ENCODE assay signal across 9 cellular contexts in genomic region chr4:163548481-163549243, GRCh38. TPM values are rescaled to one million over a fixed set of nuclear protein-coding genes. Genes with fewer than 3 reads are reported as not detected.
DNase-seq lines count a peak whose midpoint lies in the region; TF ChIP-seq lines count a peak whose summit lies in the region.
"Had no signal": no experiment of that assay in that cellular context is flagged by ENCODE, and none has a peak within 500 bp of the region (broad histone marks: within the 10 kb centered on the region; RNA-seq: fewer than 3 reads in every experiment).

No MANE protein-coding gene starts in this region.

- H3K27ac Mint-ChIP-seq in T-helper 2 cell treated with Interferon-gamma antibody and Interleukin-4, amounts not matched to agents 5 μg/mL and 100 μg/mL, for 36 hours: no peak overlapping the region
- no peak overlapping the region for H3K27ac Mint-ChIP-seq in osteocyte (ENCODE audit: unreplicated experiment)

- peak overlapping the region; percentile 0 for H3K4me3 Mint-ChIP-seq in T-helper 2 cell treated with Interferon-gamma antibody and Interleukin-4, amounts not matched to agents 5 μg/mL and 100 μg/mL, for 36 hours
- no peak overlapping the region for H3K4me3 Mint-ChIP-seq in osteocyte (ENCODE audit: unreplicated experiment)

- no peaks in the 10 kb centered on the region for H3K4me1 ChIP-seq in fibroblast of lung (ENCODE audit: control insufficient read depth, extremely low read depth, insufficient read depth, low read length)

- no peaks in the 10 kb centered on the region for H3K9me3 ChIP-seq in fibroblast of lung (ENCODE audit: control insufficient read depth, insufficient read depth, low read depth, low read length)
- H3K9me3 ChIP-seq: BLaER1 treated with 17β-estradiol and CSF1 and Interleukin-3, amounts not matched to agents 10 nM and 100 nM had no signal

- peak; percentile 52 for DNase-seq in DMS79 treated with DMSO at 0.1 percent for 48 hours (lab: John Stamatoyannopoulos, UW)
- DNase-seq in DMS79 (lab: John Stamatoyannopoulos, UW): no peak
- DNase-seq in H7: peak; percentile 46
- peak; percentile 34 for DNase-seq in NCI-H1417 treated with DMSO at 0.1 percent for 48 hours (lab: John Stamatoyannopoulos, UW)
- DNase-seq in T-helper 2 cell treated with Interferon-gamma antibody and Interleukin-4, amounts not matched to agents 5 μg/mL and 100 μg/mL, for 36 hours (ENCODE audit: low spot score): no peak
- peak; percentile 51 to 78 for DNase-seq in fibroblast of lung (ENCODE audit: low read depth in 2 of 2)
- no peak for DNase-seq in osteocyte (ENCODE audit: extremely low spot score, unreplicated experiment)
- DNase-seq in NK-92 treated with Interleukin-12 subunit alpha and Interleukin-12 subunit beta, amount 100 ng/mL, for 24 hours (lab: John Stamatoyannopoulos, UW): no peak

- no peak overlapping the region for H2AFZ ChIP-seq in fibroblast of lung (ENCODE audit: low read length)

- TF ChIP-seq CTCF in fibroblast of lung (conservative IDR thresholded peaks at IDR 0.05 in 1 of 2, IDR thresholded peaks at IDR 0.05 in 1 of 2; ENCODE audit: low read depth in 1 of 2, low read length in 2 of 2): peak; percentile 59 to 70
- TF ChIP-seq CTCF in osteocyte (IDR thresholded peaks at IDR 0.05): peak; percentile 79

- no peaks in the 10 kb centered on the region for H3K27me3 Mint-ChIP-seq in T-helper 2 cell treated with Interferon-gamma antibody and Interleukin-4, amounts not matched to agents 5 μg/mL and 100 μg/mL, for 36 hours (ENCODE audit: low read depth)
- H3K27me3 Mint-ChIP-seq in osteocyte (ENCODE audit: unreplicated experiment): peaks cover 8% of the 10 kb centered on the region

- no peak overlapping the region for H3K9ac ChIP-seq in fibroblast of lung (ENCODE audit: insufficient read depth, low read length)
- H3K9ac ChIP-seq: BLaER1 treated with 17β-estradiol and CSF1 and Interleukin-3, amounts not matched to agents 10 nM and 100 nM had no signal

- H3K4me3 ChIP-seq in H7 (ENCODE audit: insufficient read depth, low read depth, low read length) (no peak overlapping the region), fibroblast of lung (replicated peaks in 1 of 4; ENCODE audit: control extremely low read depth in 1 of 4, insufficient read depth in 1 of 4, low read depth in 3 of 4, low read length in 4 of 4) (no peak overlapping the region)
- H3K4me3 ChIP-seq: BLaER1 treated with 17β-estradiol and CSF1 and Interleukin-3, amounts not matched to agents 10 nM and 100 nM had no signal

- H3K36me3 ChIP-seq in H7 (replicated peaks; ENCODE audit: control insufficient read depth, insufficient read depth, low read length) (no peaks in the 10 kb centered on the region), fibroblast of lung (ENCODE audit: control insufficient read depth, insufficient read depth, low read length) (no peaks in the 10 kb centered on the region)

- no peak overlapping the region for H3K4me2 ChIP-seq in fibroblast of lung (ENCODE audit: extremely low read depth, insufficient read depth, low read length)
- H3K4me2 ChIP-seq: BLaER1 treated with 17β-estradiol and CSF1 and Interleukin-3, amounts not matched to agents 10 nM and 100 nM had no signal

- H3K36me3 Mint-ChIP-seq in T-helper 2 cell treated with Interferon-gamma antibody and Interleukin-4, amounts not matched to agents 5 μg/mL and 100 μg/mL, for 36 hours (ENCODE audit: low read depth): no peaks in the 10 kb centered on the region
- no peaks in the 10 kb centered on the region for H3K36me3 Mint-ChIP-seq in osteocyte (ENCODE audit: unreplicated experiment)

- H3K9me3 Mint-ChIP-seq in T-helper 2 cell treated with Interferon-gamma antibody and Interleukin-4, amounts not matched to agents 5 μg/mL and 100 μg/mL, for 36 hours: no peaks in the 10 kb centered on the region
- H3K9me3 Mint-ChIP-seq in osteocyte (ENCODE audit: unreplicated experiment): no peaks in the 10 kb centered on the region

- no peak overlapping the region for H3K27ac ChIP-seq in fibroblast of lung (ENCODE audit: insufficient read depth, low read length)
- H3K27ac ChIP-seq: BLaER1 treated with 17β-estradiol and CSF1 and Interleukin-3, amounts not matched to agents 10 nM and 100 nM had no signal

- H4K20me1 ChIP-seq in fibroblast of lung (ENCODE audit: control insufficient read depth, extremely low read depth, insufficient read depth, low read length): no peaks in the 10 kb centered on the region

- H3K27me3 ChIP-seq in H7 (ENCODE audit: control insufficient read depth, insufficient read depth, low read length) (no peaks in the 10 kb centered on the region), fibroblast of lung (ENCODE audit: control insufficient read depth, insufficient read depth, low read length) (no peaks in the 10 kb centered on the region)
- H3K27me3 ChIP-seq: BLaER1 treated with 17β-estradiol and CSF1 and Interleukin-3, amounts not matched to agents 10 nM and 100 nM had no signal

- peaks cover 8% of the 10 kb centered on the region for H3K4me1 Mint-ChIP-seq in T-helper 2 cell treated with Interferon-gamma antibody and Interleukin-4, amounts not matched to agents 5 μg/mL and 100 μg/mL, for 36 hours (ENCODE audit: low read depth)
- H3K4me1 Mint-ChIP-seq in osteocyte (ENCODE audit: unreplicated experiment): peaks cover 11% of the 10 kb centered on the region

- no peaks in the 10 kb centered on the region for H3K79me2 ChIP-seq in fibroblast of lung (ENCODE audit: control insufficient read depth, insufficient read depth, low read length)

RNA-seq across cellular contexts. Expression of gene TMA16, which starts 54.2 kb away (rescaled TPM):
- total RNA-seq in H7 (2014; rRNA removed; shearing (Covaris generic)): 26.1 and 29.7 TPM in 2 replicates
- total RNA-seq in fibroblast of lung: 21.0 and 21.1 TPM in 2 replicates
- polyA plus RNA-seq in fibroblast of lung: 21.5 and 28.4 TPM in 2 replicates
- 37.2 and 37.8 TPM in 2 replicates for polyA plus RNA-seq in fibroblast of lung (2012)
- 1.6 TPM in 1 of 2 replicates, not detected in the other for polyA minus RNA-seq in fibroblast of lung (ENCODE audit: low replicate concordance)
- 25.4 and 30.8 TPM in 2 replicates for total RNA-seq in osteocyte

Comparison
In these comparisons a context has a peak if more than half of its experiments do, and no peak if none do; other contexts are left out.
1. DNase-seq: peak in DMS79 treated with DMSO at 0.1 percent for 48 hours (single experiment), H7 (single experiment), NCI-H1417 treated with DMSO at 0.1 percent for 48 hours (single experiment) and fibroblast of lung (2 of 2); none in DMS79 (single experiment), T-helper 2 cell treated with Interferon-gamma antibody and Interleukin-4, amounts not matched to agents 5 μg/mL and 100 μg/mL, for 36 hours (single experiment), osteocyte (single experiment) and NK-92 treated with Interleukin-12 subunit alpha and Interleukin-12 subunit beta, amount 100 ng/mL, for 24 hours (single experiment).